1 cellular context compared by ENCODE assay signal in the genomic region with DNA sequence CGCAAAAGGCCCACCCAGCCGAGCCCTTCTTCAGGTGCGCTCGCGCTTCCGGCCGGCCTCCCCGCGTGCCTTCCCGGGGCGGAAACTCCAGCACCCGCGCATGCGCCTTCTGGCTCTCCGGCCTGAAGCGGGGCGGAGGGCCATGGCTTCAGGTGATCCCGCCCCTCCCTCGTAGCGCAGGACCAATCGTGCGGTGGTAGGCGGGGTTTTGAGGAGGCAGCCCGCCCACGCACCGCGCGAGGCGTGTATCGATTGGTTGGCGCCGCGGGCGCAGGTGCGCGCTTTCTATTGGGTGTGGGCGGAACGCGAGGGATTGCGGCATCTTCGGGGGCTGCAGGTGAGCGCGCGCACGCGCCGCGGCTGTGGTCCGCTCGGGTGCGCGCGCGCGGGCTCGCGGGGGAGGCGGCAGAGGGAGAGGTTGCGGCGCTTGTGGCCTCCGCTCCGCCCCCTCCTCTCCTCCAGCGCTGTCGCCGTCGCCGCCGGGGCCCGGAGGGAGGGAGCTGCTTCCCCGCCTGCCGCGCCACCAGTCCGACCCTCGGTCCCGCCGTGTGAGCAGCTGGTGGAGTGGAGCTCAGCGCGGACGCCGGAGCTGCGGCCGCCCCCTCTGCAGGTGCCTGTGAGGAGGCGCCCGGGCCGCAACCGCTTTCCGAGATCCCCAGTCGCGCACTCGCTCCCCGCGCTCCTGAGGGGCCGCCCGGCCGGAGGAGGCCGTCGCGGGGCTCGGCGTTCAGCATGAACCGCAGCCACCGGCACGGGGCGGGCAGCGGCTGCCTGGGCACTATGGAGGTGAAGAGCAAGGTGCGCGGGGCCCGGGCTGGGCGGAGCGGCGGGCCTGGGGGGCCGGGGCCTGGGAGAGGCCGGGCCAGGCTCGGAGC.
TF ChIP-seq lines count a peak whose summit lies in the region.

A gene with protein sequence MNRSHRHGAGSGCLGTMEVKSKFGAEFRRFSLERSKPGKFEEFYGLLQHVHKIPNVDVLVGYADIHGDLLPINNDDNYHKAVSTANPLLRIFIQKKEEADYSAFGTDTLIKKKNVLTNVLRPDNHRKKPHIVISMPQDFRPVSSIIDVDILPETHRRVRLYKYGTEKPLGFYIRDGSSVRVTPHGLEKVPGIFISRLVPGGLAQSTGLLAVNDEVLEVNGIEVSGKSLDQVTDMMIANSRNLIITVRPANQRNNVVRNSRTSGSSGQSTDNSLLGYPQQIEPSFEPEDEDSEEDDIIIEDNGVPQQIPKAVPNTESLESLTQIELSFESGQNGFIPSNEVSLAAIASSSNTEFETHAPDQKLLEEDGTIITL (plus strand): TSS at position 526 of the 875 bp plus-strand sequence. CDS start 207 bp downstream, at position 733.

TF ChIP-seq in GM23338, 12 proteins besides CTCF, POLR2A, EP300 and RAD21 (continued from another document):
- TF ChIP-seq NANOG (IDR thresholded peaks at IDR 0.05; ENCODE audit: borderline replicate concordance), result no peak
- TF ChIP-seq, protein P1, sequence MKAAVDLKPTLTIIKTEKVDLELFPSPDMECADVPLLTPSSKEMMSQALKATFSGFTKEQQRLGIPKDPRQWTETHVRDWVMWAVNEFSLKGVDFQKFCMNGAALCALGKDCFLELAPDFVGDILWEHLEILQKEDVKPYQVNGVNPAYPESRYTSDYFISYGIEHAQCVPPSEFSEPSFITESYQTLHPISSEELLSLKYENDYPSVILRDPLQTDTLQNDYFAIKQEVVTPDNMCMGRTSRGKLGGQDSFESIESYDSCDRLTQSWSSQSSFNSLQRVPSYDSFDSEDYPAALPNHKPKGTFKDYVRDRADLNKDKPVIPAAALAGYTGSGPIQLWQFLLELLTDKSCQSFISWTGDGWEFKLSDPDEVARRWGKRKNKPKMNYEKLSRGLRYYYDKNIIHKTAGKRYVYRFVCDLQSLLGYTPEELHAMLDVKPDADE (IDR thresholded peaks at IDR 0.05), result 0 out of 2 replicates have a peak, but pooled peaks have one; percentile 42
- no peak for TF ChIP-seq STAT1 (IDR thresholded peaks at IDR 0.05; ENCODE audit: unreplicated experiment)
- TF ChIP-seq, protein P2, sequence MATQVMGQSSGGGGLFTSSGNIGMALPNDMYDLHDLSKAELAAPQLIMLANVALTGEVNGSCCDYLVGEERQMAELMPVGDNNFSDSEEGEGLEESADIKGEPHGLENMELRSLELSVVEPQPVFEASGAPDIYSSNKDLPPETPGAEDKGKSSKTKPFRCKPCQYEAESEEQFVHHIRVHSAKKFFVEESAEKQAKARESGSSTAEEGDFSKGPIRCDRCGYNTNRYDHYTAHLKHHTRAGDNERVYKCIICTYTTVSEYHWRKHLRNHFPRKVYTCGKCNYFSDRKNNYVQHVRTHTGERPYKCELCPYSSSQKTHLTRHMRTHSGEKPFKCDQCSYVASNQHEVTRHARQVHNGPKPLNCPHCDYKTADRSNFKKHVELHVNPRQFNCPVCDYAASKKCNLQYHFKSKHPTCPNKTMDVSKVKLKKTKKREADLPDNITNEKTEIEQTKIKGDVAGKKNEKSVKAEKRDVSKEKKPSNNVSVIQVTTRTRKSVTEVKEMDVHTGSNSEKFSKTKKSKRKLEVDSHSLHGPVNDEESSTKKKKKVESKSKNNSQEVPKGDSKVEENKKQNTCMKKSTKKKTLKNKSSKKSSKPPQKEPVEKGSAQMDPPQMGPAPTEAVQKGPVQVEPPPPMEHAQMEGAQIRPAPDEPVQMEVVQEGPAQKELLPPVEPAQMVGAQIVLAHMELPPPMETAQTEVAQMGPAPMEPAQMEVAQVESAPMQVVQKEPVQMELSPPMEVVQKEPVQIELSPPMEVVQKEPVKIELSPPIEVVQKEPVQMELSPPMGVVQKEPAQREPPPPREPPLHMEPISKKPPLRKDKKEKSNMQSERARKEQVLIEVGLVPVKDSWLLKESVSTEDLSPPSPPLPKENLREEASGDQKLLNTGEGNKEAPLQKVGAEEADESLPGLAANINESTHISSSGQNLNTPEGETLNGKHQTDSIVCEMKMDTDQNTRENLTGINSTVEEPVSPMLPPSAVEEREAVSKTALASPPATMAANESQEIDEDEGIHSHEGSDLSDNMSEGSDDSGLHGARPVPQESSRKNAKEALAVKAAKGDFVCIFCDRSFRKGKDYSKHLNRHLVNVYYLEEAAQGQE (IDR thresholded peaks at IDR 0.05; ENCODE audit: unreplicated experiment), result no peak
- TF ChIP-seq ZNF331 (CRISPR knock-in tag; IDR thresholded peaks at IDR 0.05; ENCODE audit: low read depth), result no peak
- TF ChIP-seq, protein P3, sequence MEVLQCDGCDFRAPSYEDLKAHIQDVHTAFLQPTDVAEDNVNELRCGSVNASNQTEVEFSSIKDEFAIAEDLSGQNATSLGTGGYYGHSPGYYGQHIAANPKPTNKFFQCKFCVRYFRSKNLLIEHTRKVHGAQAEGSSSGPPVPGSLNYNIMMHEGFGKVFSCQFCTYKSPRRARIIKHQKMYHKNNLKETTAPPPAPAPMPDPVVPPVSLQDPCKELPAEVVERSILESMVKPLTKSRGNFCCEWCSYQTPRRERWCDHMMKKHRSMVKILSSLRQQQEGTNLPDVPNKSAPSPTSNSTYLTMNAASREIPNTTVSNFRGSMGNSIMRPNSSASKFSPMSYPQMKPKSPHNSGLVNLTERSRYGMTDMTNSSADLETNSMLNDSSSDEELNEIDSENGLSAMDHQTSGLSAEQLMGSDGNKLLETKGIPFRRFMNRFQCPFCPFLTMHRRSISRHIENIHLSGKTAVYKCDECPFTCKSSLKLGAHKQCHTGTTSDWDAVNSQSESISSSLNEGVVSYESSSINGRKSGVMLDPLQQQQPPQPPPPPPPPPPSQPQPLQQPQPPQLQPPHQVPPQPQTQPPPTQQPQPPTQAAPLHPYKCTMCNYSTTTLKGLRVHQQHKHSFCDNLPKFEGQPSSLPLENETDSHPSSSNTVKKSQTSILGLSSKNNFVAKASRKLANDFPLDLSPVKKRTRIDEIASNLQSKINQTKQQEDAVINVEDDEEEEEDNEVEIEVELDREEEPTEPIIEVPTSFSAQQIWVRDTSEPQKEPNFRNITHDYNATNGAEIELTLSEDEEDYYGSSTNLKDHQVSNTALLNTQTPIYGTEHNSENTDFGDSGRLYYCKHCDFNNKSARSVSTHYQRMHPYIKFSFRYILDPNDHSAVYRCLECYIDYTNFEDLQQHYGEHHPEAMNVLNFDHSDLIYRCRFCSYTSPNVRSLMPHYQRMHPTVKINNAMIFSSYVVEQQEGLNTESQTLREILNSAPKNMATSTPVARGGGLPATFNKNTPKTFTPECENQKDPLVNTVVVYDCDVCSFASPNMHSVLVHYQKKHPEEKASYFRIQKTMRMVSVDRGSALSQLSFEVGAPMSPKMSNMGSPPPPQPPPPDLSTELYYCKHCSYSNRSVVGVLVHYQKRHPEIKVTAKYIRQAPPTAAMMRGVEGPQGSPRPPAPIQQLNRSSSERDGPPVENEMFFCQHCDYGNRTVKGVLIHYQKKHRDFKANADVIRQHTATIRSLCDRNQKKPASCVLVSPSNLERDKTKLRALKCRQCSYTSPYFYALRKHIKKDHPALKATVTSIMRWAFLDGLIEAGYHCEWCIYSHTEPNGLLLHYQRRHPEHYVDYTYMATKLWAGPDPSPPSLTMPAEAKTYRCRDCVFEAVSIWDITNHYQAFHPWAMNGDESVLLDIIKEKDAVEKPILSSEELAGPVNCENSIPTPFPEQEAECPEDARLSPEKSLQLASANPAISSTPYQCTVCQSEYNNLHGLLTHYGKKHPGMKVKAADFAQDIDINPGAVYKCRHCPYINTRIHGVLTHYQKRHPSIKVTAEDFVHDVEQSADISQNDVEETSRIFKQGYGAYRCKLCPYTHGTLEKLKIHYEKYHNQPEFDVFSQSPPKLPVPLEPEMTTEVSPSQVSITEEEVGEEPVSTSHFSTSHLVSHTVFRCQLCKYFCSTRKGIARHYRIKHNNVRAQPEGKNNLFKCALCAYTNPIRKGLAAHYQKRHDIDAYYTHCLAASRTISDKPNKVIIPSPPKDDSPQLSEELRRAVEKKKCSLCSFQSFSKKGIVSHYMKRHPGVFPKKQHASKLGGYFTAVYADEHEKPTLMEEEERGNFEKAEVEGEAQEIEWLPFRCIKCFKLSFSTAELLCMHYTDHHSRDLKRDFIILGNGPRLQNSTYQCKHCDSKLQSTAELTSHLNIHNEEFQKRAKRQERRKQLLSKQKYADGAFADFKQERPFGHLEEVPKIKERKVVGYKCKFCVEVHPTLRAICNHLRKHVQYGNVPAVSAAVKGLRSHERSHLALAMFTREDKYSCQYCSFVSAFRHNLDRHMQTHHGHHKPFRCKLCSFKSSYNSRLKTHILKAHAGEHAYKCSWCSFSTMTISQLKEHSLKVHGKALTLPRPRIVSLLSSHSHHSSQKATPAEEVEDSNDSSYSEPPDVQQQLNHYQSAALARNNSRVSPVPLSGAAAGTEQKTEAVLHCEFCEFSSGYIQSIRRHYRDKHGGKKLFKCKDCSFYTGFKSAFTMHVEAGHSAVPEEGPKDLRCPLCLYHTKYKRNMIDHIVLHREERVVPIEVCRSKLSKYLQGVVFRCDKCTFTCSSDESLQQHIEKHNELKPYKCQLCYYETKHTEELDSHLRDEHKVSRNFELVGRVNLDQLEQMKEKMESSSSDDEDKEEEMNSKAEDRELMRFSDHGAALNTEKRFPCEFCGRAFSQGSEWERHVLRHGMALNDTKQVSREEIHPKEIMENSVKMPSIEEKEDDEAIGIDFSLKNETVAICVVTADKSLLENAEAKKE (CRISPR knock-in tag; IDR thresholded peaks at IDR 0.05), result no peak
- peak; percentile 53 for TF ChIP-seq CREB1 (CRISPR knock-in tag; IDR thresholded peaks at IDR 0.05; ENCODE audit: low read depth)
- TF ChIP-seq EZH2phosphoT487 (IDR thresholded peaks at IDR 0.05; ENCODE audit: unreplicated experiment), result no peak
- no peak for TF ChIP-seq ZNF114 (CRISPR knock-in tag; IDR thresholded peaks at IDR 0.05)
